In the genomic region with DNA sequence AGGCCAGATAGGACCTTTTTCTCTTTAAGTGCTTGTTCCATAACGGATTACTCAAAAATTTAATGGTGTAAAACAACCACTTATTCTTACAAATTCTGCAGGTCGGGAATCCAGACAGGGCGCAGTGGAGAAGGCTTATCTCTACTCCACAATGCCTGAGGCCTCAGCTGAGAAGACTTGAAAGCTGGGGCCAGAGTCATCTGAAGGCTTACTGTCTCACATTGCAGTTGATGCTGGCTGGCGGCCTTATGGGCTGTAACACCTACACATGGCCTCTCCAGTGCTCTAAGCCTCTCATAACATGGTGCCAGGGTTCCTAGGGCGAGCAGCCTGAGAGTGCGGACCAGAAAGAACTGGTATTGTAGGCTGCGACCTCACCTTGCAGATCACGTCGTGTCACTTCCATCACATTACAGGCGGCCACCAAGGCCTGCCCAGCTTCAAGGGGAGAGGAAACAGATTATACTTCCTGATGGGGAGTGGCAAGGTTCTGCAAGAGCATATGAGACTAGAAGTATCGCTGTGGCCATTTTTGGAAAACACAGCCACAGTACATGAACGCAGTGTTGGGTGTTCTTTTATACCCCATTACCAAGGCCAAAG, we compare ENCODE assay signal across 1 cellular context.
TF ChIP-seq lines count a peak whose summit lies in the region.

No MANE protein-coding gene starts in this region.

TF ChIP-seq in GM12878, 131 proteins besides CTCF, POLR2A, EP300 and RAD21 (continued from another document):
- 0 out of 2 replicates have a peak, but pooled peaks have one; percentile 15 for TF ChIP-seq YY1 (IDR thresholded peaks at IDR 0.05; ENCODE audit: low read depth, low read length)
